ENCODE assay signal across 25 cellular contexts in genomic region chr6:161400650-161401049, GRCh38.
"Had no signal": no experiment of that assay in that cellular context is flagged by ENCODE, and none has a peak within 500 bp of the region (broad histone marks: within the 10 kb centered on the region; RNA-seq: fewer than 3 reads in every experiment).

No MANE protein-coding gene starts in this region.

- H3K27ac ChIP-seq: colonic mucosa, epithelial cell of prostate, gastrocnemius medialis, psoas muscle, sigmoid colon, thoracic aorta, tibial nerve, upper lobe of right lung, uterus had no signal

- H3K9me3 ChIP-seq: colonic mucosa, gastrocnemius medialis, sigmoid colon, thoracic aorta, upper lobe of right lung, uterus had no signal

- H3K36me3 ChIP-seq: colonic mucosa, gastrocnemius medialis, sigmoid colon, thoracic aorta, upper lobe of right lung, uterus had no signal

- H3K4me3 ChIP-seq: colonic mucosa, gastrocnemius medialis, lung, psoas muscle, sigmoid colon, thoracic aorta, tibial nerve, upper lobe of right lung, uterus had no signal

- ATAC-seq: esophagus mucosa; gastrocnemius medialis; left ventricle myocardium superior; naive thymus-derived CD8-positive, alpha-beta T cell; psoas muscle; right cardiac atrium; stimulated activated naive B cell treated with anti-CD40 and anti-IgM and Interleukin-4, amounts not matched to agents 10 μg/mL and 1 μg/mL and 100 μg/mL, for 72 hours; upper lobe of right lung had no signal

- H3K27me3 ChIP-seq: colonic mucosa, gastrocnemius medialis, sigmoid colon, tibial nerve, upper lobe of right lung, uterus had no signal

- DNase-seq: colonic mucosa; effector CD8-positive, alpha-beta T cell; endodermal cell; gastrocnemius medialis; head of caudate nucleus; left ventricle myocardium superior; naive thymus-derived CD8-positive, alpha-beta T cell; nephron progenitor cell; nucleus accumbens; posterior cingulate gyrus; psoas muscle; right cardiac atrium; sigmoid colon; small intestine; stimulated activated CD4-positive, alpha-beta T cell treated with anti-CD3 and anti-CD28 coated beads, Interleukin-15, amount 100 ng/mL, for 24 hours; stimulated activated CD4-positive, alpha-beta T cell treated with anti-CD3 and anti-CD28 coated beads, Interleukin-2, amount 100 ng/mL, for 48 hours; stimulated activated naive B cell treated with anti-CD40 and anti-IgM and Interleukin-4, amounts not matched to agents 10 μg/mL and 1 μg/mL and 100 μg/mL, for 72 hours; upper lobe of right lung; uterus had no signal

- H3K4me1 ChIP-seq: colonic mucosa, sigmoid colon, tibial nerve, upper lobe of right lung, uterus had no signal

- FAIRE-seq: keratinocyte, small intestine had no signal
